Comparison of ENCODE assay signal across 22 cellular contexts in the genomic region with DNA sequence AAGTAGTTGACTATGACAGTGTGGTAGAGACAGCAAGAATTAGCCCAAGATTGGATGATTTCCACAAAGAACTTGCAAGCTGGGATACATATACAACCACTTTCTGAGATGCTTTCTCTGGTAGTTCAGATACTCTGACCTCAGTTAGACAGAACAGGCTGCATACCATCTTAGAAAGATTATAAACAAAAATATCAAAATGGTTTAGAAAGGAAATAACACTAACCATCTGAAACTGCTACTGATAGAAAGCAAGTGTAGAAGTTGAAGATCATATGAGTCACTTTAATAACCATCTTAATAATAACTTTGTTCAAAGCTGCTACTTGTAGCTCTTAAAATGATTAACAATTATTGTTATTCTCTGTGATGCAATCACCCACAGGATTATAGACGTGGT.
"Had no signal": no experiment of that assay in that cellular context is flagged by ENCODE, and none has a peak within 500 bp of the region (broad histone marks: within the 10 kb centered on the region; RNA-seq: fewer than 3 reads in every experiment).

No MANE protein-coding gene starts in this region.

- DNase-seq: activated CD4-positive, alpha-beta T cell treated with anti-CD3 and anti-CD28 coated beads for 36 hours; activated CD4-positive, alpha-beta T cell treated with anti-CD3 and anti-CD28 coated beads, Interleukin-2, amount 50 U/mL, for 4 hours; activated CD8-positive, alpha-beta memory T cell treated with anti-CD3 and anti-CD28 coated beads for 24 hours; activated CD8-positive, alpha-beta memory T cell treated with anti-CD3 and anti-CD28 coated beads, Interleukin-2, amount 50 U/mL, for 4 hours; activated effector memory CD4-positive, alpha-beta T cell treated with Interleukin-2 at 50 U/mL for 16 hours; activated naive CD4-positive, alpha-beta T cell treated with anti-CD3 and anti-CD28 coated beads for 36 hours; activated naive CD8-positive, alpha-beta T cell treated with anti-CD3 and anti-CD28 coated beads, Interleukin-2, amount 10 ng/mL, durations not matched to agents 7 days and 5 days; activated T-cell treated with anti-CD3 and anti-CD28 coated beads, Interleukin-2, amount 50 U/mL, for 72 hours; amygdala; foreskin keratinocyte; left lung; ovary; stimulated activated CD4-positive, alpha-beta T cell treated with anti-CD3 and anti-CD28 coated beads, Interleukin-12 subunit alpha, Interleukin-12 subunit beta, amount 100 ng/mL, for 4 hours; stimulated activated CD4-positive, alpha-beta T cell treated with anti-CD3 and anti-CD28 coated beads, Interleukin-4, amount 100 ng/mL, for 4 hours; stimulated activated naive CD8-positive, alpha-beta T cell treated with anti-CD3 and anti-CD28 coated beads, Interleukin-15, Interleukin-2, amounts not matched to agents 100 U/mL and 50 U/mL, for 24 hours; T-cell; upper lobe of left lung had no signal

- H3K4me3 ChIP-seq: cardiac muscle cell, left lung, ovary, prostate gland, right atrium auricular region, upper lobe of left lung had no signal

- ATAC-seq: activated CD4-positive, alpha-beta T cell treated with anti-CD3 and anti-CD28 coated beads for 36 hours; activated T-cell treated with anti-CD3 and anti-CD28 coated beads, Interleukin-2, amount 50 U/mL, for 72 hours; foreskin keratinocyte; left lung; natural killer cell treated with Interleukin-12 subunit alpha and Interleukin-12 subunit beta and Interleukin-15 and Interleukin-18, amount 100 ng/mL, for 72 hours; stimulated activated naive CD8-positive, alpha-beta T cell treated with anti-CD3 and anti-CD28 coated beads, Interleukin-15, Interleukin-2, amounts not matched to agents 100 U/mL and 50 U/mL, for 24 hours; T-cell had no signal

- H3K9me3 ChIP-seq: left lung, ovary, prostate gland, right atrium auricular region, upper lobe of left lung had no signal

- H3K27ac ChIP-seq: cardiac muscle cell, epithelial cell of prostate, foreskin keratinocyte, left lung, ovary, prostate gland, right atrium auricular region had no signal

- H3K27me3 ChIP-seq: cardiac muscle cell, left lung, right atrium auricular region, upper lobe of left lung had no signal

- H3K36me3 ChIP-seq: cardiac muscle cell, left lung, ovary, prostate gland, right atrium auricular region, upper lobe of left lung had no signal
